ENCODE assay signal across 30 cellular contexts in genomic region chrX:106038625-106039024, GRCh38. TPM values are rescaled to one million over a fixed set of nuclear protein-coding genes. Genes with fewer than 3 reads are reported as not detected.
"Had no signal": no experiment of that assay in that cellular context is flagged by ENCODE, and none has a peak within 500 bp of the region (broad histone marks: within the 10 kb centered on the region; RNA-seq: fewer than 3 reads in every experiment).

Gene SERPINA7, minus strand, starts transcription at chrX:106038727. Its CDS starts 1,669 bp downstream, at chrX:106037058.

- H3K27me3 ChIP-seq: Peyer's patch, SJCRH30 had no signal

- H3K27ac ChIP-seq: KMS-11, PC-9, Peyer's patch, SJCRH30 had no signal

- H3K9ac ChIP-seq: KMS-11 had no signal

- ATAC-seq: K562, Right ventricle myocardium inferior, SK-N-SH treated with all-trans-retinoic acid at 6 μM for 48 hours had no signal

- H3K9me3 ChIP-seq: Peyer's patch, SJCRH30 had no signal

- H3K4me2 ChIP-seq: KMS-11, PC-9 had no signal

- H3K4me3 ChIP-seq: K562, PC-9, Peyer's patch, SJCRH30 had no signal

- H3K36me3 ChIP-seq: Peyer's patch, SJCRH30 had no signal

- FAIRE-seq: K562 had no signal

- H3K4me1 ChIP-seq: Peyer's patch, SJCRH30 had no signal

- DNase-seq: Kasumi-1, MV-4-11, NCI-H1048, NCI-H1105, NCI-H1417, NCI-H1436 treated with DMSO at 0.1 percent for 48 hours, NCI-H1694, NCI-H187 treated with DMSO at 0.1 percent for 48 hours, NCI-H2029 treated with DMSO at 0.1 percent for 48 hours, NCI-H2107, NCI-H2227 treated with DMSO at 0.1 percent for 48 hours, NCI-H446, NCI-H510A, NCI-H524 treated with DMSO at 0.1 percent for 48 hours, NCI-H69, NCI-H774, PC-9, Peyer's patch, SHP77 treated with DMSO at 0.1 percent for 48 hours, SJCRH30, T-helper 1 cell had no signal

- H2AFZ ChIP-seq: PC-9 had no signal

RNA-seq across cellular contexts. Expression of gene SERPINA7, which starts in this region (rescaled TPM):
- total RNA-seq: HT-29, K562, M059J, OCI-LY7, PC-9, Peyer's patch, Right ventricle myocardium inferior, RPMI7951, SJCRH30 had no signal
- polyA plus RNA-seq: IgD-negative memory B cell, K562 had no signal
